In genomic region chr20:63256954-63257353, GRCh38 we compare ENCODE assay signal across 22 cellular contexts. TPM values are rescaled to one million over a fixed set of nuclear protein-coding genes. Genes with fewer than 3 reads are reported as not detected.
DNase-seq lines count a peak whose midpoint lies in the region; FAIRE-seq and TF ChIP-seq lines count a peak whose summit lies in the region.
"Had no signal": no experiment of that assay in that cellular context is flagged by ENCODE, and none has a peak within 500 bp of the region (broad histone marks: within the 10 kb centered on the region; RNA-seq: fewer than 3 reads in every experiment).

No MANE protein-coding gene starts in this region.

- DNase-seq in astrocyte (ENCODE audit: low read depth): no peak
- no peak for DNase-seq in mesenchymal stem cell
- DNase-seq in neural progenitor cell (ENCODE audit: low spot score): no peak
- no peak for DNase-seq in islet precursor cell
- DNase-seq in DMS79 treated with DMSO at 0.1 percent for 48 hours (lab: John Stamatoyannopoulos, UW): no peak
- DNase-seq in adrenal gland: no peak
- DNase-seq in HFFc6: no peak
- DNase-seq: COR-L47; NCI-H1092 treated with DMSO at 0.1 percent for 48 hours; NCI-H1436 treated with DMSO at 0.1 percent for 48 hours; NCI-H2029; NCI-H226; NCI-H510A treated with DMSO at 0.1 percent for 48 hours; NCI-H748 treated with DMSO at 0.1 percent for 48 hours; NK-92 treated with Interleukin-12 subunit alpha and Interleukin-12 subunit beta, amount 100 ng/mL, for 24 hours had no signal

- H3K9me3 Mint-ChIP-seq in astrocyte (ENCODE audit: unreplicated experiment) (peaks cover 11% of the 10 kb centered on the region), neural progenitor cell (no peaks in the 10 kb centered on the region), HFFc6 (no peaks in the 10 kb centered on the region)

- H3K79me2 ChIP-seq in astrocyte (ENCODE audit: insufficient read depth, low read length): no peaks in the 10 kb centered on the region
- no peaks in the 10 kb centered on the region for H3K79me2 ChIP-seq in neural progenitor cell (ENCODE audit: low read depth)

- no peak overlapping the region for H3K4ac ChIP-seq in mesenchymal stem cell (ENCODE audit: low read depth in 1 of 2, low read length in 2 of 2)

- H3K4me3 Mint-ChIP-seq in astrocyte (ENCODE audit: unreplicated experiment) (peak overlapping the region; percentile 83), neural progenitor cell (peak overlapping the region; percentile 4), HFFc6 (no peak overlapping the region; the same call in 1 of the 2 replicates)

- peaks cover 4% of the 10 kb centered on the region for H3K79me1 ChIP-seq in mesenchymal stem cell (replicated peaks; ENCODE audit: low read length, poor library complexity, severe bottlenecking)

- H3K4me2 ChIP-seq in BLaER1 treated with 17β-estradiol and CSF1 and Interleukin-3, amounts not matched to agents 10 nM and 100 nM: peak overlapping the region in 9 of 11 experiments; percentile 58 to 99 (median 90); a peak in 18 of 22 replicates
- H3K4me2 ChIP-seq in astrocyte (ENCODE audit: low read length) (no peak overlapping the region), mesenchymal stem cell (ENCODE audit: low read length, poor library complexity, severe bottlenecking) (no peak overlapping the region), neural progenitor cell (no peak overlapping the region)
- H3K4me2 ChIP-seq: KMS-11 had no signal

- no peak overlapping the region for H2AK5ac ChIP-seq in mesenchymal stem cell (ENCODE audit: low read length, severe bottlenecking)

- no peak overlapping the region for H3K23ac ChIP-seq in mesenchymal stem cell (ENCODE audit: low read length in 2 of 2)

- H4K8ac ChIP-seq in mesenchymal stem cell (ENCODE audit: low read length): no peak overlapping the region

- TF ChIP-seq CTCF in astrocyte (IDR thresholded peaks at IDR 0.05; ENCODE audit: insufficient read depth, low read depth, low read length) (no peak), neural progenitor cell (IDR thresholded peaks at IDR 0.05) (no peak), adrenal gland (IDR thresholded peaks at IDR 0.05) (no peak), HFFc6 (IDR thresholded peaks at IDR 0.05) (no peak)

- H3K9ac ChIP-seq in BLaER1 treated with 17β-estradiol and CSF1 and Interleukin-3, amounts not matched to agents 10 nM and 100 nM: no peak overlapping the region
- H3K9ac ChIP-seq in astrocyte (ENCODE audit: low read length) (no peak overlapping the region), mesenchymal stem cell (ENCODE audit: low read length) (no peak overlapping the region), neural progenitor cell (no peak overlapping the region)
- H3K9ac ChIP-seq: KMS-11 had no signal

- no peak overlapping the region for H2BK15ac ChIP-seq in mesenchymal stem cell (ENCODE audit: low read depth, poor library complexity, severe bottlenecking)

- H3F3A ChIP-seq in neural progenitor cell (ENCODE audit: low read depth): peaks cover 54% of the 10 kb centered on the region

- 0 out of 22 replicates have a peak, but pooled peaks cover 0 to 5% (median 0%) of the 10 kb centered on the region in 11 experiments for H3K9me3 ChIP-seq in BLaER1 treated with 17β-estradiol and CSF1 and Interleukin-3, amounts not matched to agents 10 nM and 100 nM (replicated peaks in 1 of 11)
- H3K9me3 ChIP-seq in astrocyte (ENCODE audit: insufficient read depth, low read depth, low read length): no peaks in the 10 kb centered on the region
- H3K9me3 ChIP-seq in mesenchymal stem cell (ENCODE audit: control insufficient read depth, low read length): no peaks in the 10 kb centered on the region
- H3K9me3 ChIP-seq in neural progenitor cell (ENCODE audit: low read depth): no peaks in the 10 kb centered on the region
- H3K9me3 ChIP-seq in adrenal gland (replicated peaks in 1 of 3): no peaks in the 10 kb centered on the region

- H3K27me3 Mint-ChIP-seq in astrocyte (ENCODE audit: low read depth, unreplicated experiment) (peaks cover 6% of the 10 kb centered on the region), neural progenitor cell (ENCODE audit: insufficient read depth, low read depth) (peaks cover 19% of the 10 kb centered on the region), HFFc6 (ENCODE audit: insufficient read depth) (peaks cover 68% of the 10 kb centered on the region)

- 94% methylated on average over 4 of the region's 4 CpGs for WGBS in mesenchymal stem cell
- WGBS in adrenal gland, 4 donors: 79 to 86% (median 82%) methylated on average over 4 of the region's 4 CpGs

- H3K36me3 ChIP-seq in BLaER1 treated with 17β-estradiol and CSF1 and Interleukin-3, amounts not matched to agents 10 nM and 100 nM: no peaks in the 10 kb centered on the region
- no peaks in the 10 kb centered on the region for H3K36me3 ChIP-seq in astrocyte (ENCODE audit: insufficient read depth, low read length)
- peaks cover 0 to 38% of the 10 kb centered on the region in 2 experiments for H3K36me3 ChIP-seq in mesenchymal stem cell (ENCODE audit: control insufficient read depth in 1 of 2, insufficient read depth in 2 of 2, low read depth in 1 of 2, low read length in 2 of 2)
- no peaks in the 10 kb centered on the region for H3K36me3 ChIP-seq in neural progenitor cell
- no peaks in the 10 kb centered on the region for H3K36me3 ChIP-seq in adrenal gland (replicated peaks in 1 of 2)

- no peak overlapping the region for H3K18ac ChIP-seq in mesenchymal stem cell (ENCODE audit: low read depth in 1 of 2, low read length in 2 of 2)

- H3K27me3 ChIP-seq in BLaER1 treated with 17β-estradiol and CSF1 and Interleukin-3, amounts not matched to agents 10 nM and 100 nM: peaks cover 42 to 98% (median 53%) of the 10 kb centered on the region in 11 experiments
- peaks cover 28% of the 10 kb centered on the region for H3K27me3 ChIP-seq in astrocyte (ENCODE audit: insufficient read depth, low read length)
- peaks cover 25 to 93% of the 10 kb centered on the region in 2 experiments for H3K27me3 ChIP-seq in mesenchymal stem cell (ENCODE audit: control insufficient read depth in 1 of 2, insufficient read depth in 1 of 2, low read length in 2 of 2)
- H3K27me3 ChIP-seq in neural progenitor cell: peaks cover 26% of the 10 kb centered on the region
- peaks cover 40% of the 10 kb centered on the region for H3K27me3 ChIP-seq in adrenal gland

- no peak overlapping the region for H3K27ac Mint-ChIP-seq in astrocyte (ENCODE audit: unreplicated experiment)
- peak overlapping the region; percentile 10 for H3K27ac Mint-ChIP-seq in neural progenitor cell
- no peak overlapping the region for H3K27ac Mint-ChIP-seq in HFFc6

- intact Hi-C loops in adrenal gland (cut with DNase I): no loop called here

- no peak for FAIRE-seq in astrocyte (lab: Jason Lieb, UNC)
- FAIRE-seq: A204.1, H54 had no signal

- H3K36me3 Mint-ChIP-seq in astrocyte (ENCODE audit: low read depth, unreplicated experiment): peaks cover 25% of the 10 kb centered on the region
- peaks cover 4% of the 10 kb centered on the region for H3K36me3 Mint-ChIP-seq in neural progenitor cell
- no peaks in the 10 kb centered on the region for H3K36me3 Mint-ChIP-seq in HFFc6 (ENCODE audit: low read depth)

- peaks cover 36% of the 10 kb centered on the region for H3K4me1 Mint-ChIP-seq in astrocyte (ENCODE audit: low read depth, unreplicated experiment)
- peaks cover 64% of the 10 kb centered on the region for H3K4me1 Mint-ChIP-seq in neural progenitor cell
- H3K4me1 Mint-ChIP-seq in HFFc6 (ENCODE audit: low read depth): no peaks in the 10 kb centered on the region

- TF ChIP-seq POLR2A in adrenal gland (IDR thresholded peaks at IDR 0.05): no peak

- H2BK12ac ChIP-seq in mesenchymal stem cell (ENCODE audit: low read length in 2 of 2): no peak overlapping the region

- H3K14ac ChIP-seq in mesenchymal stem cell (ENCODE audit: low read length in 2 of 2): peak overlapping the region in 1 of 2 experiments; percentile 9

- H2BK5ac ChIP-seq in mesenchymal stem cell (ENCODE audit: low read depth, low read length, poor library complexity, severe bottlenecking): no peak overlapping the region

- H3K27ac ChIP-seq in BLaER1 treated with 17β-estradiol and CSF1 and Interleukin-3, amounts not matched to agents 10 nM and 100 nM: no peak overlapping the region
- H3K27ac ChIP-seq in astrocyte (ENCODE audit: low read depth, low read length) (no peak overlapping the region), mesenchymal stem cell (ENCODE audit: low read length, poor library complexity, severe bottlenecking) (no peak overlapping the region), neural progenitor cell (no peak overlapping the region), adrenal gland (no peak overlapping the region)
- H3K27ac ChIP-seq: HL-60, KMS-11 had no signal

- H2AFZ ChIP-seq in astrocyte (ENCODE audit: low read depth, low read length) (no peak overlapping the region), mesenchymal stem cell (ENCODE audit: low read depth, low read length) (no peak overlapping the region), neural progenitor cell (replicated peaks) (no peak overlapping the region)

- H4K20me1 ChIP-seq in BLaER1 treated with 17β-estradiol and CSF1 and Interleukin-3, amounts not matched to agents 10 nM and 100 nM: peaks cover 0 to 93% (median 38%) of the 10 kb centered on the region in 11 experiments; a peak in 15 of 22 replicates
- peaks cover 6% of the 10 kb centered on the region for H4K20me1 ChIP-seq in astrocyte (ENCODE audit: insufficient read depth, low read length)
- H4K20me1 ChIP-seq in neural progenitor cell (ENCODE audit: low read depth): peaks cover 12% of the 10 kb centered on the region

- peak overlapping the region; percentile 63 for H4K91ac ChIP-seq in mesenchymal stem cell (ENCODE audit: low read length)

- H3K4me1 ChIP-seq in BLaER1 treated with 17β-estradiol and CSF1 and Interleukin-3, amounts not matched to agents 10 nM and 100 nM: peaks cover 52 to 98% (median 96%) of the 10 kb centered on the region in 10 experiments
- H3K4me1 ChIP-seq in astrocyte (ENCODE audit: insufficient read depth, low read length): peaks cover 10% of the 10 kb centered on the region
- peaks cover 63% of the 10 kb centered on the region for H3K4me1 ChIP-seq in mesenchymal stem cell (ENCODE audit: control insufficient read depth, insufficient read depth, low read depth, low read length)
- peaks cover 44% of the 10 kb centered on the region for H3K4me1 ChIP-seq in neural progenitor cell
- peaks cover 0 to 5% of the 10 kb centered on the region in 2 donors for H3K4me1 ChIP-seq in adrenal gland (replicated peaks in 1 of 2)

- no peak overlapping the region; a peak in 1 of 20 replicates for H3K4me3 ChIP-seq in BLaER1 treated with 17β-estradiol and CSF1 and Interleukin-3, amounts not matched to agents 10 nM and 100 nM
- no peak overlapping the region for H3K4me3 ChIP-seq in astrocyte (ENCODE audit: insufficient read depth, low read depth, low read length)
- no peak overlapping the region for H3K4me3 ChIP-seq in mesenchymal stem cell (ENCODE audit: insufficient read depth in 1 of 2, low read depth in 1 of 2, low read length in 2 of 2)
- H3K4me3 ChIP-seq in neural progenitor cell: no peak overlapping the region
- H3K4me3 ChIP-seq in adrenal gland: no peak overlapping the region

- no peak overlapping the region for H2BK120ac ChIP-seq in mesenchymal stem cell (ENCODE audit: low read depth, low read length)

RNA-seq across cellular contexts. Expression of gene NKAIN4, which starts 2.7 kb away (rescaled TPM):
- total RNA-seq in astrocyte (146 and 162 TPM in 2 replicates), neural progenitor cell (ENCODE audit: low replicate concordance) (9.7 and 28.4 TPM in 2 replicates), adrenal gland (under 1 TPM in 2 of 8 donors, not detected in 6; 0.15 to 0.28 TPM)
- polyA plus RNA-seq in mesenchymal stem cell (2013, experiment 1 of 2): 0.10 TPM
- not detected for polyA plus RNA-seq in mesenchymal stem cell (2013, experiment 2 of 2)
- under 1 TPM; 0.31 to 0.64 (median 0.40) TPM for polyA plus RNA-seq in adrenal gland
- not detected for total RNA-seq in HFFc6 (2021; fragmentation: NEBNext Ultra II Directional; extraction: Animal tissue kit (Norgen Biotek cat#: 25700))
- total RNA-seq: HT-29, SK-MEL-5 had no signal

RNA-seq across cellular contexts. Expression of gene ARFGAP1, which starts 15.7 kb away (rescaled TPM):
- total RNA-seq in astrocyte (220 and 225 TPM in 2 replicates), neural progenitor cell (ENCODE audit: low replicate concordance) (43.7 and 103 TPM in 2 replicates), adrenal gland (10 to 100 TPM; 13.0 to 94.8 (median 61.5) TPM)
- 62.8 TPM for polyA plus RNA-seq in mesenchymal stem cell (2013, experiment 1 of 2)
- 60.5 TPM for polyA plus RNA-seq in mesenchymal stem cell (2013, experiment 2 of 2)
- polyA plus RNA-seq in adrenal gland: 100 to 1,000 TPM in 2 of 3 donors, 10 to 100 TPM in 1; 17.0 to 286 (median 123) TPM
- total RNA-seq in HFFc6 (2021; fragmentation: NEBNext Ultra II Directional; extraction: Animal tissue kit (Norgen Biotek cat#: 25700)): 100 to 1,000 TPM; 106 to 123 (median 112) TPM

RNA-seq across cellular contexts. Expression of gene BIRC7, which starts 21.2 kb away (rescaled TPM):
- total RNA-seq in astrocyte (2.9 and 3.3 TPM in 2 replicates), neural progenitor cell (ENCODE audit: low replicate concordance) (not detected in 2 replicates), adrenal gland (1 to 10 TPM in 3 of 8 donors, under 1 TPM in 1, not detected in 4; 0.28 to 1.1 (median 1.1) TPM)
- 1.6 TPM for polyA plus RNA-seq in mesenchymal stem cell (2013, experiment 1 of 2)
- polyA plus RNA-seq in mesenchymal stem cell (2013, experiment 2 of 2): 1.5 TPM
- 1 to 10 TPM in 1 of 3 donors, under 1 TPM in 1, not detected in 1; 0.81 to 1.2 TPM for polyA plus RNA-seq in adrenal gland
- not detected for total RNA-seq in HFFc6 (2021; fragmentation: NEBNext Ultra II Directional; extraction: Animal tissue kit (Norgen Biotek cat#: 25700))

RNA-seq across cellular contexts. Expression of gene COL20A1, which starts 36.0 kb away (rescaled TPM):
- total RNA-seq in astrocyte: 3.1 and 5.0 TPM in 2 replicates
- not detected for polyA plus RNA-seq in mesenchymal stem cell (2013, experiment 1 of 2)
- polyA plus RNA-seq in mesenchymal stem cell (2013, experiment 2 of 2): not detected
- total RNA-seq in neural progenitor cell (ENCODE audit: low replicate concordance): 0.28 and 0.37 TPM in 2 replicates
- under 1 TPM in 3 of 8 donors, not detected in 5; 0.09 to 0.18 (median 0.11) TPM for total RNA-seq in adrenal gland
- polyA plus RNA-seq in adrenal gland: under 1 TPM in 2 of 3 donors, not detected in 1; 0.34 to 0.97 TPM
- under 1 TPM in 1 of 6 experiments, not detected in 5; 0.02 TPM for total RNA-seq in HFFc6 (2021; fragmentation: NEBNext Ultra II Directional; extraction: Animal tissue kit (Norgen Biotek cat#: 25700))
- total RNA-seq: SK-MEL-5 had no signal

RNA-seq across cellular contexts. Expression of gene YTHDF1, which starts 41.0 kb away (rescaled TPM):
- total RNA-seq in astrocyte (98.9 and 107 TPM in 2 replicates), neural progenitor cell (ENCODE audit: low replicate concordance) (26.8 and 28.1 TPM in 2 replicates), adrenal gland (10 to 100 TPM; 19.5 to 41.9 (median 34.7) TPM)
- 32.3 TPM for polyA plus RNA-seq in mesenchymal stem cell (2013, experiment 1 of 2)
- polyA plus RNA-seq in mesenchymal stem cell (2013, experiment 2 of 2): 32.4 TPM
- 10 to 100 TPM; 27.6 to 38.0 (median 29.9) TPM for polyA plus RNA-seq in adrenal gland
- total RNA-seq in HFFc6 (2021; fragmentation: NEBNext Ultra II Directional; extraction: Animal tissue kit (Norgen Biotek cat#: 25700)): 10 to 100 TPM; 35.4 to 40.0 (median 37.2) TPM

Comparison
In these comparisons a context has a peak if more than half of its experiments do, and no peak if none do; other contexts are left out.
1. H3K4me2 ChIP-seq: peak in BLaER1 treated with 17β-estradiol and CSF1 and Interleukin-3, amounts not matched to agents 10 nM and 100 nM (9 of 11); none in astrocyte (single experiment), mesenchymal stem cell (single experiment) and neural progenitor cell (single experiment).